ENCODE assay signal across 8 cellular contexts in the genomic region with DNA sequence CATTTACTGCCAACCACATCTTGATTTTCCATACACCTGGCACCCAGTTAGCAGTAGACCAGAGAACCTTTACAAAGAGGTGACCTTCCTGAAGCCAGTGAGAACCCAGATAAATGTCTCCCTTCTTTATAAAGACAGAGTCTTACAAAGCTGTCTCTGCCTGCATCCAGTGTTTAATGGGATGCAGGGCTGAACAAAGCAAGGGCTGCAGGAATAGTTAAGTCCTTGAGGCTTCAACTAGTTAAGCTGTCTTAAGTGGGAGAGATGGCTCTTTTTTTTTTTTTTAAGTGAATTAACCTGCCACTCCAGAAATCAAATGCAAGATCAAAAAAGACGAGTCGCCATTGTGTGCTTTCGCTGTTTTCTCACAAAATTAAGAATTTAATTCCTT. TPM values are rescaled to one million over a fixed set of nuclear protein-coding genes. Genes with fewer than 3 reads are reported as not detected.
DNase-seq lines count a peak whose midpoint lies in the region; ATAC-seq and TF ChIP-seq lines count a peak whose summit lies in the region.

No MANE protein-coding gene starts in this region.

- no peaks in the 10 kb centered on the region for H3K9me3 Mint-ChIP-seq in stimulated activated naive CD8-positive, alpha-beta T cell treated with anti-CD3 and anti-CD28 coated beads, Interleukin-15, Interleukin-2, amounts not matched to agents 100 ng/mL and 50 ng/mL, for 24 hours

- H3K27me3 Mint-ChIP-seq in stimulated activated naive CD8-positive, alpha-beta T cell treated with anti-CD3 and anti-CD28 coated beads, Interleukin-15, Interleukin-2, amounts not matched to agents 100 ng/mL and 50 ng/mL, for 24 hours, result no peaks in the 10 kb centered on the region

- no peaks in the 10 kb centered on the region for H3K9me3 ChIP-seq in mammary epithelial cell (replicated peaks; ENCODE audit: insufficient read depth, low read length)
- no peaks in the 10 kb centered on the region for H3K9me3 ChIP-seq in muscle layer of colon (ENCODE audit: low read length)

- dilution Hi-C loops in mammary epithelial cell (cut with HindIII; ENCODE audit: low sequenced_read_pairs), result no loop called here

- H3K4me2 ChIP-seq in mammary epithelial cell (ENCODE audit: insufficient read depth, low read depth, low read length), result peak overlapping the region; percentile 80

- peak overlapping the region; percentile 90 for H3K9ac ChIP-seq in mammary epithelial cell (ENCODE audit: insufficient read depth, low read length)
- H3K9ac ChIP-seq in muscle layer of colon (ENCODE audit: low read length), result peak overlapping the region; percentile 90

- H3K4me3 Mint-ChIP-seq in stimulated activated naive CD8-positive, alpha-beta T cell treated with anti-CD3 and anti-CD28 coated beads, Interleukin-15, Interleukin-2, amounts not matched to agents 100 ng/mL and 50 ng/mL, for 24 hours, result peak overlapping the region; percentile 97

- no peak for TF ChIP-seq CTCF in mammary epithelial cell (conservative IDR thresholded peaks at IDR 0.05 in 1 of 2, IDR thresholded peaks at IDR 0.05 in 1 of 2; ENCODE audit: extremely low read depth in 1 of 2, insufficient read depth in 1 of 2, low read depth in 1 of 2, low read length in 2 of 2)
- TF ChIP-seq CTCF in GM20000 (IDR thresholded peaks at IDR 0.05; ENCODE audit: extremely low read depth, missing control alignments), result no peak

- WGBS in mammary epithelial cell (ENCODE audit: low coverage, missing lambda C conversion rate), result 97% methylated on average over 3 of the region's 3 CpGs

- no peak for ATAC-seq in stimulated activated naive CD8-positive, alpha-beta T cell treated with anti-CD3 and anti-CD28 coated beads, Interleukin-15, Interleukin-2, amounts not matched to agents 100 U/mL and 50 U/mL, for 24 hours
- ATAC-seq in GM19452 (IDR thresholded peaks at IDR 0.05; ENCODE audit: unreplicated experiment), result no peak

- H3K36me3 Mint-ChIP-seq in stimulated activated naive CD8-positive, alpha-beta T cell treated with anti-CD3 and anti-CD28 coated beads, Interleukin-15, Interleukin-2, amounts not matched to agents 100 ng/mL and 50 ng/mL, for 24 hours (ENCODE audit: low read depth), result peaks cover 26% of the 10 kb centered on the region

- H3K27me3 ChIP-seq in mammary epithelial cell (ENCODE audit: insufficient read depth, low read length), result no peaks in the 10 kb centered on the region
- no peaks in the 10 kb centered on the region for H3K27me3 ChIP-seq in muscle layer of colon (ENCODE audit: control insufficient read depth in 1 of 2, insufficient read depth in 2 of 2, low read length in 2 of 2)

- H2AFZ ChIP-seq in mammary epithelial cell (ENCODE audit: low read depth, low read length), result no peak overlapping the region

- CTCF ChIA-PET in mammary epithelial cell (lab: Charles Lee; ENCODE audit: low non-redundant PET), result interaction anchor here (0.5 to 1.0 kb wide), 4 partner anchors 25 to 340 kb away, joined by 3 to 16 read pairs (median 9); no protein-coding TSS in a partner anchor

- H3K4me3 ChIP-seq in mammary epithelial cell (replicated peaks in 1 of 3; ENCODE audit: insufficient read depth in 1 of 3, low read depth in 2 of 3, low read length in 3 of 3) (peak overlapping the region; percentile 78 to 84 (median 83)), muscle layer of colon (ENCODE audit: low read depth in 1 of 2, low read length in 2 of 2) (peak overlapping the region; percentile 87 to 98)

- H3K4me1 ChIP-seq in mammary epithelial cell (ENCODE audit: insufficient read depth, low read length) (peaks cover 26% of the 10 kb centered on the region), muscle layer of colon (ENCODE audit: insufficient read depth, low read length) (peaks cover 58% of the 10 kb centered on the region)

- peak overlapping the region; percentile 63 for H3K27ac ChIP-seq in mammary epithelial cell (ENCODE audit: insufficient read depth, low read depth, low read length)
- peak overlapping the region; percentile 94 for H3K27ac ChIP-seq in muscle layer of colon (ENCODE audit: low read depth, low read length)

- peaks cover 35% of the 10 kb centered on the region for H3K4me1 Mint-ChIP-seq in stimulated activated naive CD8-positive, alpha-beta T cell treated with anti-CD3 and anti-CD28 coated beads, Interleukin-15, Interleukin-2, amounts not matched to agents 100 ng/mL and 50 ng/mL, for 24 hours (ENCODE audit: low read depth)

- BruUV-seq in mammary epithelial cell (replicated peaks; lab: Mats Ljungman, UMichigan), result no TSS peak

- H3K36me3 ChIP-seq in mammary epithelial cell (ENCODE audit: insufficient read depth, low read length) (no peaks in the 10 kb centered on the region), muscle layer of colon (ENCODE audit: insufficient read depth, low read length) (peaks cover 9% of the 10 kb centered on the region)

- H3K27ac Mint-ChIP-seq in stimulated activated naive CD8-positive, alpha-beta T cell treated with anti-CD3 and anti-CD28 coated beads, Interleukin-15, Interleukin-2, amounts not matched to agents 100 ng/mL and 50 ng/mL, for 24 hours, result peak overlapping the region; percentile 97

- in situ Hi-C loops in mammary epithelial cell (cut with MboI; ENCODE audit: low sequenced_read_pairs in 2 of 2), result loop anchor here (5.0 to 25.0 kb wide), 3 partner anchors 214 to 441 kb away; a partner anchor contains a TSS

- H4K20me1 ChIP-seq in mammary epithelial cell (ENCODE audit: insufficient read depth, low read length), result no peaks in the 10 kb centered on the region

- peaks cover 62% of the 10 kb centered on the region for H3K79me2 ChIP-seq in mammary epithelial cell (ENCODE audit: insufficient read depth, low read length)

- no peak for DNase-seq in stimulated activated naive CD8-positive, alpha-beta T cell treated with anti-CD3 and anti-CD28 coated beads, Interleukin-15, Interleukin-2, amounts not matched to agents 100 U/mL and 50 U/mL, for 24 hours
- DNase-seq in mammary epithelial cell (no peak), GM20000 (ENCODE audit: low spot score) (no peak), iPS-NIHi7 (ENCODE audit: extremely low spot score) (no peak), NCI-H510A (lab: John Stamatoyannopoulos, UW) (no peak)

- intact Hi-C loops in mammary epithelial cell (cut with micrococcal nuclease), result no loop called here

RNA-seq across cellular contexts. Expression of a gene that starts 1.5 kb away (rescaled TPM):
- total RNA-seq in mammary epithelial cell, result 10 to 100 TPM; 71.2 to 72.2 TPM
- polyA plus RNA-seq in mammary epithelial cell, result 64.7 TPM
- 84.7 TPM for polyA minus RNA-seq in mammary epithelial cell

RNA-seq across cellular contexts. Expression of a gene that starts 48.4 kb away (rescaled TPM):
- total RNA-seq in mammary epithelial cell, result 10 to 100 TPM; 39.4 to 51.3 TPM
- polyA plus RNA-seq in mammary epithelial cell, result 24.9 TPM
- polyA minus RNA-seq in mammary epithelial cell, result 26.5 TPM
